In the genomic region with DNA sequence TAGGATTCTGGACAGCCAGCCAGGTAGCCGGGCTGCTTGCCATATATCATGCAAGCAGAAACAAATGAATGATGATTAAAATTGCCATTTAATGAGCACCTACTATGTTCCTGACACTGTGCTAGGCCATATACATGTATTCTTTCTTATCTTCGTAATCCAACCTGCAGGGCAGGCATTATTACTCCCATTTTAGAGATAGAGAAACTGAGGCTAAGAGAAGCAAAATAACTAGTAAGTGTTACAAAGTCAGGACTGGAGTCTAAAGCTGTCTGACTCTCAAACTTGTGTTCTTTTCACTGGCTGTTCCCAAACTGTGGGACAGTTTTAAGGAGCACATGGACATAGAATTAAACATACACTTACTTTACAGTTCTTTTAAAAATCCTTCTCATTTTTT, we compare ENCODE assay signal across 27 cellular contexts. TPM values are rescaled to one million over a fixed set of nuclear protein-coding genes. Genes with fewer than 3 reads are reported as not detected.
DNase-seq lines count a peak whose midpoint lies in the region; ATAC-seq and TF ChIP-seq lines count a peak whose summit lies in the region.
"Had no signal": no experiment of that assay in that cellular context is flagged by ENCODE, and none has a peak within 500 bp of the region (broad histone marks: within the 10 kb centered on the region; RNA-seq: fewer than 3 reads in every experiment).

No MANE protein-coding gene starts in this region.

- no peak overlapping the region for H3K9ac ChIP-seq in BLaER1
- H3K9ac ChIP-seq in parathyroid adenoma, result no peak overlapping the region

- H3K9me3 ChIP-seq in BLaER1 (no peaks in the 10 kb centered on the region), T-helper 17 cell (ENCODE audit: control insufficient read depth, low read length, poor library complexity, severe bottlenecking) (no peaks in the 10 kb centered on the region), parathyroid adenoma (ENCODE audit: control insufficient read depth, low read length) (no peaks in the 10 kb centered on the region)
- H3K9me3 ChIP-seq: ascending aorta, ovary, uterus had no signal

- H3K4me1 Mint-ChIP-seq in T-helper 17 cell, result peaks cover 19% of the 10 kb centered on the region

- H3K27ac ChIP-seq in BLaER1 (no peak overlapping the region), parathyroid adenoma (peak overlapping the region; percentile 92)
- H3K27ac ChIP-seq: VCaP had no signal

- H3K27me3 ChIP-seq in BLaER1 (no peaks in the 10 kb centered on the region), parathyroid adenoma (ENCODE audit: control insufficient read depth, insufficient read depth, low read length) (no peaks in the 10 kb centered on the region)
- H3K27me3 ChIP-seq: ascending aorta, ovary, uterus had no signal

- H3K27me3 Mint-ChIP-seq in T-helper 17 cell, result peaks cover 15% of the 10 kb centered on the region

- H3K79me2 ChIP-seq in parathyroid adenoma, result peaks cover 7% of the 10 kb centered on the region

- H3K4me3 Mint-ChIP-seq in T-helper 17 cell, result peak overlapping the region; percentile 21
- H3K4me3 Mint-ChIP-seq: activated naive CD8-positive, alpha-beta T cell; nephron progenitor cell had no signal

- no peak for ATAC-seq in T-helper 17 cell
- ATAC-seq: left cardiac atrium; stimulated activated naive CD8-positive, alpha-beta T cell treated with anti-CD3 and anti-CD28 coated beads, Interleukin-15, amount 100 ng/mL, for 72 hours had no signal

- H3K4me3 ChIP-seq in BLaER1 (no peak overlapping the region), GM12864 (ENCODE audit: low read depth, low read length) (peak overlapping the region; percentile 71), parathyroid adenoma (ENCODE audit: low read depth, low read length) (no peak overlapping the region)
- H3K4me3 ChIP-seq: ovary, uterus had no signal

- no peak overlapping the region for H2AFZ ChIP-seq in parathyroid adenoma

- DNase-seq in GM12864 (ENCODE audit: low read depth) (no peak), T-helper 17 cell (no peak), NCI-H526 treated with DMSO at 0.1 percent for 48 hours (lab: John Stamatoyannopoulos, UW) (no peak), GDM1 (lab: John Stamatoyannopoulos, UW) (no peak), islet precursor cell (no peak)
- DNase-seq: ACHN; activated CD4-positive, alpha-beta T cell treated with anti-CD3 and anti-CD28 coated beads for 48 hours; activated CD8-positive, alpha-beta memory T cell treated with anti-CD3 and anti-CD28 coated beads for 24 hours; activated effector memory CD4-positive, alpha-beta T cell treated with anti-CD3 and anti-CD28 coated beads, Interleukin-2, amount 50 U/mL, for 16 hours; activated T-cell treated with anti-CD3 and anti-CD28 coated beads for 4 hours; DMS53; hypothalamus; left cardiac atrium; NCI-H1417; NCI-H2081; NCI-H2227 treated with DMSO at 0.1 percent for 48 hours; nephron progenitor cell; ovary; SHP77 treated with DMSO at 0.1 percent for 48 hours; stimulated activated naive CD8-positive, alpha-beta T cell treated with anti-CD3 and anti-CD28 coated beads, Interleukin-15, amount 100 ng/mL, for 72 hours; T-helper 9 cell; uterus had no signal

- H3K4me2 ChIP-seq in BLaER1 (peak overlapping the region; percentile 95), parathyroid adenoma (ENCODE audit: low read length) (peak overlapping the region; percentile 96)

- H3K36me3 Mint-ChIP-seq in T-helper 17 cell (ENCODE audit: low read depth), result peaks cover 3% of the 10 kb centered on the region
- H3K36me3 Mint-ChIP-seq: activated naive CD8-positive, alpha-beta T cell had no signal

- peaks cover 56% of the 10 kb centered on the region for H3K4me1 ChIP-seq in BLaER1
- H3K4me1 ChIP-seq in parathyroid adenoma, result peaks cover 39% of the 10 kb centered on the region
- H3K4me1 ChIP-seq: uterus had no signal

- H3K36me3 ChIP-seq in BLaER1 (peaks cover 31% of the 10 kb centered on the region), parathyroid adenoma (ENCODE audit: control insufficient read depth, insufficient read depth, low read length) (no peaks in the 10 kb centered on the region)
- H3K36me3 ChIP-seq: ovary, uterus had no signal

- no peak overlapping the region for H3K27ac Mint-ChIP-seq in T-helper 17 cell
- H3K27ac Mint-ChIP-seq: activated naive CD8-positive, alpha-beta T cell; nephron progenitor cell; stimulated activated naive CD8-positive, alpha-beta T cell treated with anti-CD3 and anti-CD28 coated beads, Interleukin-15, amount 100 ng/mL, for 72 hours had no signal

- no peak for TF ChIP-seq CTCF in GM12864 (IDR thresholded peaks at IDR 0.05; ENCODE audit: low read depth, low read length, missing control alignments)
- no peak for TF ChIP-seq CTCF in parathyroid adenoma (IDR thresholded peaks at IDR 0.05)

- peaks cover 52% of the 10 kb centered on the region for H4K20me1 ChIP-seq in BLaER1

RNA-seq across cellular contexts. Expression of gene CD40, which starts 2.0 kb away (rescaled TPM):
- total RNA-seq in T-helper 17 cell, result 1 to 10 TPM in 1 of 2 donors, under 1 TPM in 1; 0.68 to 5.8 TPM

RNA-seq across cellular contexts. Expression of gene NCOA5, which starts 30.4 kb away (rescaled TPM):
- 10 to 100 TPM; 14.5 to 15.0 TPM for total RNA-seq in T-helper 17 cell
